ENCODE assay signal across 8 cellular contexts in the genomic region with DNA sequence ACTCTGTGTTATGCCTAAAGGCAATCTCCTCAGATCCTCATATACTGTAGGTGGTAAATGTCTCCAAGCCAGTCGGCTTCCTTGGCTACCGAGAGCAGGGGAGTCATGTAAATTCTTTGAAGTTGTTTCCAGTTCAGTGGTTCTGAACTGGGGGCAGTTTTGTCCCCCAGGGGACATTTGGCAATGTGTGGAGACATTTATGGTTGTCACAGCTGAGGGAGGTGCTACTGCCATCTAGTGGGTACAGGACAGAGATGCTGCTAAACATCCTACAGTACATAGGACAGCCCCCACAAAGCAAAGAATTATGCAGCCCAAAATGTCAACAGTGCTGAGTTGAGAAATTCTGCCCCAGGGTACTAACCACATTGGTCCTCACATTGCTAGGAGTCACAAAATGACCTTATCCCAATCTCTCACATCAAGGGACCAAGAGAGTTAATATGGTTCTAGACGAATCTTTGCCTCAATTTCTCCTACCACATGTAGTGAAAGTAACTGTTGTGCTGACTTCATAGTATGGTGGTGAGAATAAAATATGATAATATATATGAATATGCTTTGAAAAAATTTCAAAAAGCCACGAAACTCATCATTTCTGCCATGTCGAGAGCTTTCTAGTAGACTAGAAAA.
DNase-seq lines count a peak whose midpoint lies in the region; ATAC-seq and TF ChIP-seq lines count a peak whose summit lies in the region.

No MANE protein-coding gene starts in this region.

- ATAC-seq in psoas muscle: peak in 1 of 4 donors; percentile 33
- ATAC-seq in T-cell (replicated peaks in 1 of 4): no peak

- no peaks in the 10 kb centered on the region for H3K9me3 Mint-ChIP-seq in IgD-negative memory B cell
- H3K9me3 Mint-ChIP-seq in T-cell: peaks cover 0 to 7% (median 0%) of the 10 kb centered on the region in 3 donors

- TF ChIP-seq CTCF in fibroblast of villous mesenchyme (IDR thresholded peaks at IDR 0.05; ENCODE audit: insufficient read depth, low read depth, low read length): peak; percentile 90
- peak; percentile 43 for TF ChIP-seq CTCF in psoas muscle (IDR thresholded peaks at IDR 0.05)

- H3K9ac ChIP-seq in GM23248: no peak overlapping the region
- H3K9ac ChIP-seq in SK-N-MC (ENCODE audit: insufficient read length): no peak overlapping the region

- peak; percentile 2 for DNase-seq in stimulated activated CD4-positive, alpha-beta T cell treated with anti-CD3 and anti-CD28 coated beads, Interleukin-1b, Interleukin-23, amount 100 ng/mL, for 48 hours
- DNase-seq in stimulated activated CD4-positive, alpha-beta T cell treated with anti-CD3 and anti-CD28 coated beads, Interleukin-12 subunit alpha, Interleukin-12 subunit beta, amount 100 ng/mL, for 4 hours: no peak
- DNase-seq in GM23248: peak; percentile 60
- peak; percentile 52 for DNase-seq in SK-N-MC (ENCODE audit: low read depth, low spot score)
- DNase-seq in fibroblast of villous mesenchyme (ENCODE audit: low read depth): peak; percentile 54
- DNase-seq in psoas muscle: peak in 1 of 2 donors; percentile 10
- DNase-seq in T-cell: no peak

- H3K4me3 Mint-ChIP-seq in IgD-negative memory B cell (peak overlapping the region in 2 of 4 donors; percentile 22 to 88), T-cell (no peak overlapping the region)

- in situ Hi-C loops in GM23248 (cut with MboI): no loop called here

- H3K27ac Mint-ChIP-seq in IgD-negative memory B cell (peak overlapping the region; percentile 64 to 90 (median 83)), T-cell (no peak overlapping the region)

- H2AFZ ChIP-seq in GM23248: no peak overlapping the region

- H3K27me3 ChIP-seq in GM23248 (replicated peaks; ENCODE audit: insufficient read depth) (peaks cover 23% of the 10 kb centered on the region), psoas muscle (ENCODE audit: insufficient read depth in 3 of 3, low read length in 2 of 3) (no peaks in the 10 kb centered on the region)

- no peak overlapping the region for H3K27ac ChIP-seq in GM23248
- H3K27ac ChIP-seq in SK-N-MC: no peak overlapping the region
- no peak overlapping the region for H3K27ac ChIP-seq in psoas muscle

- peaks cover 16 to 27% (median 27%) of the 10 kb centered on the region in 3 donors for H3K4me1 Mint-ChIP-seq in IgD-negative memory B cell
- H3K4me1 Mint-ChIP-seq in T-cell: no peaks in the 10 kb centered on the region

- H3K36me3 Mint-ChIP-seq in IgD-negative memory B cell (no peaks in the 10 kb centered on the region), T-cell (no peaks in the 10 kb centered on the region)

- no peaks in the 10 kb centered on the region for H3K79me2 ChIP-seq in GM23248 (ENCODE audit: insufficient read depth)

- H3K36me3 ChIP-seq in GM23248 (ENCODE audit: low read depth) (no peaks in the 10 kb centered on the region), SK-N-MC (ENCODE audit: insufficient read depth, low read length) (no peaks in the 10 kb centered on the region), psoas muscle (ENCODE audit: insufficient read depth in 1 of 2, low read depth in 1 of 2) (no peaks in the 10 kb centered on the region)

- no peaks in the 10 kb centered on the region for H3K9me2 ChIP-seq in GM23248 (ENCODE audit: insufficient read depth)

- H3K4me1 ChIP-seq in GM23248 (ENCODE audit: insufficient read depth): no peaks in the 10 kb centered on the region
- H3K4me1 ChIP-seq in psoas muscle: no peaks in the 10 kb centered on the region

- H3K4me2 ChIP-seq in GM23248 (ENCODE audit: unreplicated experiment): no peak overlapping the region

- intact Hi-C loops in psoas muscle (cut with DNase I): loop anchor here in 1 of 2 donors (5.0 kb wide), 1 partner anchor 223 kb away; no protein-coding TSS in a partner anchor

- CTCF ChIA-PET in T-cell (lab: Charles Lee): no interaction called here

- POLR2A ChIA-PET in T-cell (lab: Charles Lee): no interaction called here

- H3K9me3 ChIP-seq in GM23248 (ENCODE audit: low read depth): no peaks in the 10 kb centered on the region
- H3K9me3 ChIP-seq in SK-N-MC (ENCODE audit: low read depth, low read length): no peaks in the 10 kb centered on the region
- no peaks in the 10 kb centered on the region for H3K9me3 ChIP-seq in psoas muscle

- no peaks in the 10 kb centered on the region for H4K20me1 ChIP-seq in GM23248 (ENCODE audit: insufficient read depth)

- WGBS in GM23248 (ENCODE audit: low coverage in 1 of 2, low lambda C conversion rate in 2 of 2, missing lambda C conversion rate in 2 of 2), 2 experiments: 50 to 62% methylated on average over 5 of the region's 5 CpGs
- WGBS in psoas muscle, 3 donors: 69 to 75% (median 75%) methylated on average over 5 of the region's 5 CpGs

- H3K27me3 Mint-ChIP-seq in IgD-negative memory B cell (no peaks in the 10 kb centered on the region), T-cell (no peaks in the 10 kb centered on the region)

- H3K4me3 ChIP-seq in GM23248 (no peak overlapping the region), SK-N-MC (0 out of 2 replicates have a peak overlapping the region, but pooled peaks have one; percentile 25), fibroblast of villous mesenchyme (ENCODE audit: low read depth, low read length) (no peak overlapping the region), psoas muscle (no peak overlapping the region)

- no peaks in the 10 kb centered on the region for H3F3A ChIP-seq in GM23248 (ENCODE audit: insufficient read depth)

Comparison
In these comparisons a context has a peak if more than half of its experiments do, and no peak if none do; other contexts are left out.
1. DNase-seq: peak in stimulated activated CD4-positive, alpha-beta T cell treated with anti-CD3 and anti-CD28 coated beads, Interleukin-1b, Interleukin-23, amount 100 ng/mL, for 48 hours (single experiment), GM23248 (single experiment), SK-N-MC (single experiment) and fibroblast of villous mesenchyme (single experiment); none in stimulated activated CD4-positive, alpha-beta T cell treated with anti-CD3 and anti-CD28 coated beads, Interleukin-12 subunit alpha, Interleukin-12 subunit beta, amount 100 ng/mL, for 4 hours (single experiment) and T-cell (0 of 34).
2. H3K27ac Mint-ChIP-seq: peak in IgD-negative memory B cell (3 of 3); none in T-cell (0 of 2).